Comparison of ENCODE assay signal across 33 cellular contexts in the genomic region with DNA sequence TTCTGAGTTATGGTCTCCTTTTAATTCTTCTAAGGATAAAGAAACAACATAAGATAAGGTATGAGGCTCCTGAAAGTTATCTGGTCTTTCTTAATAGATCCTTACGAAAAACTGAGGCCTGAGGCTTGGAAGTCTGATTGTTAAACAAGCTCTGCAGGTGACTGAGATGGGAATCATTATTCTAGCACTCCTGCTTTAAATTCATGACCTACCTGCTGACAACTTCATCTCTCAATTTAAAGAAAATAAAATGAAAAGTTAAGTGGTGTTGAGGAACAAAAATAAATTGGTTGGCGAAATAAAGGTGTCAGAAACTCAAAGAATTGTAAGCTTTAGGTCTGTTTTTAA.
"Had no signal": no experiment of that assay in that cellular context is flagged by ENCODE, and none has a peak within 500 bp of the region (broad histone marks: within the 10 kb centered on the region; RNA-seq: fewer than 3 reads in every experiment).

No MANE protein-coding gene starts in this region.

- H3K27me3 ChIP-seq: Peyer's patch had no signal

- H3K27ac ChIP-seq: Peyer's patch, RWPE1, VCaP had no signal

- H3K36me3 ChIP-seq: Peyer's patch had no signal

- H3K4me1 Mint-ChIP-seq: activated CD4-positive, alpha-beta memory T cell treated with anti-CD3 and anti-CD28 coated beads, Interleukin-2, amount 10 ng/mL, durations not matched to agents 7 days and 5 days; activated CD8-positive, alpha-beta memory T cell treated with anti-CD3 and anti-CD28 coated beads, Interleukin-2, amount 10 ng/mL, durations not matched to agents 7 days and 5 days; activated naive CD4-positive, alpha-beta T cell treated with anti-CD3 and anti-CD28 coated beads, Interleukin-2, amount 10 ng/mL, durations not matched to agents 7 days and 5 days; activated naive CD8-positive, alpha-beta T cell treated with anti-CD3 and anti-CD28 coated beads, Interleukin-2, amount 50 U/mL, for 24 hours; brain; T-cell; T-helper 17 cell had no signal

- H3K4me3 ChIP-seq: Peyer's patch had no signal

- H3K4me1 ChIP-seq: Peyer's patch had no signal

- H3K9me3 Mint-ChIP-seq: activated CD4-positive, alpha-beta memory T cell treated with anti-CD3 and anti-CD28 coated beads, Interleukin-2, amount 10 ng/mL, durations not matched to agents 7 days and 5 days; activated naive CD4-positive, alpha-beta T cell treated with anti-CD3 and anti-CD28 coated beads, Interleukin-2, amount 10 ng/mL, durations not matched to agents 7 days and 5 days; activated naive CD8-positive, alpha-beta T cell treated with anti-CD3 and anti-CD28 coated beads, Interleukin-2, amount 50 U/mL, for 24 hours; brain; T-cell had no signal

- H3K36me3 Mint-ChIP-seq: activated CD8-positive, alpha-beta memory T cell treated with anti-CD3 and anti-CD28 coated beads, Interleukin-2, amount 10 ng/mL, durations not matched to agents 7 days and 5 days; activated naive CD4-positive, alpha-beta T cell treated with anti-CD3 and anti-CD28 coated beads, Interleukin-2, amount 10 ng/mL, durations not matched to agents 7 days and 5 days; activated naive CD8-positive, alpha-beta T cell; brain; T-cell had no signal

- ATAC-seq: activated CD8-positive, alpha-beta memory T cell treated with anti-CD3 and anti-CD28 coated beads, Interleukin-2, amount 10 ng/mL, durations not matched to agents 7 days and 5 days; activated naive CD8-positive, alpha-beta T cell treated with anti-CD3 and anti-CD28 coated beads, Interleukin-2, amount 50 U/mL, for 24 hours; PC-3; Right ventricle myocardium inferior; SK-N-SH treated with all-trans-retinoic acid at 6 μM for 48 hours; T-cell; T-helper 17 cell had no signal

- H3K4me3 Mint-ChIP-seq: activated CD4-positive, alpha-beta memory T cell treated with anti-CD3 and anti-CD28 coated beads, Interleukin-2, amount 10 ng/mL, durations not matched to agents 7 days and 5 days; activated CD8-positive, alpha-beta memory T cell treated with anti-CD3 and anti-CD28 coated beads, Interleukin-2, amount 10 ng/mL, durations not matched to agents 7 days and 5 days; activated naive CD4-positive, alpha-beta T cell treated with anti-CD3 and anti-CD28 coated beads, Interleukin-2, amount 10 ng/mL, durations not matched to agents 7 days and 5 days; activated naive CD8-positive, alpha-beta T cell; activated naive CD8-positive, alpha-beta T cell treated with anti-CD3 and anti-CD28 coated beads, Interleukin-2, amount 50 U/mL, for 24 hours; brain; T-cell; T-helper 17 cell had no signal

- H3K27ac Mint-ChIP-seq: activated CD4-positive, alpha-beta memory T cell treated with anti-CD3 and anti-CD28 coated beads, Interleukin-2, amount 10 ng/mL, durations not matched to agents 7 days and 5 days; activated CD8-positive, alpha-beta memory T cell treated with anti-CD3 and anti-CD28 coated beads, Interleukin-2, amount 10 ng/mL, durations not matched to agents 7 days and 5 days; activated naive CD4-positive, alpha-beta T cell treated with anti-CD3 and anti-CD28 coated beads, Interleukin-2, amount 10 ng/mL, durations not matched to agents 7 days and 5 days; activated naive CD8-positive, alpha-beta T cell; activated naive CD8-positive, alpha-beta T cell treated with anti-CD3 and anti-CD28 coated beads, Interleukin-2, amount 50 U/mL, for 24 hours; brain; T-cell; T-helper 17 cell had no signal

- H3K27me3 Mint-ChIP-seq: activated CD4-positive, alpha-beta memory T cell treated with anti-CD3 and anti-CD28 coated beads, Interleukin-2, amount 10 ng/mL, durations not matched to agents 7 days and 5 days; activated CD8-positive, alpha-beta memory T cell treated with anti-CD3 and anti-CD28 coated beads, Interleukin-2, amount 10 ng/mL, durations not matched to agents 7 days and 5 days; activated naive CD4-positive, alpha-beta T cell treated with anti-CD3 and anti-CD28 coated beads, Interleukin-2, amount 10 ng/mL, durations not matched to agents 7 days and 5 days; activated naive CD8-positive, alpha-beta T cell; activated naive CD8-positive, alpha-beta T cell treated with anti-CD3 and anti-CD28 coated beads, Interleukin-2, amount 50 U/mL, for 24 hours; brain; T-cell; T-helper 17 cell had no signal

- DNase-seq: activated CD4-positive, alpha-beta memory T cell treated with anti-CD3 and anti-CD28 coated beads, Interleukin-2, amount 10 ng/mL, durations not matched to agents 7 days and 5 days; activated CD4-positive, alpha-beta T cell treated with anti-CD3 and anti-CD28 coated beads for 1 hour; activated CD4-positive, alpha-beta T cell treated with anti-CD3 and anti-CD28 coated beads for 48 hours; activated CD4-positive, CD25-positive, alpha-beta regulatory T cell; activated CD8-positive, alpha-beta memory T cell treated with anti-CD3 and anti-CD28 coated beads for 24 hours; activated CD8-positive, alpha-beta memory T cell treated with anti-CD3 and anti-CD28 coated beads, Interleukin-2, amount 10 ng/mL, durations not matched to agents 7 days and 5 days; activated CD8-positive, alpha-beta memory T cell treated with anti-CD3 and anti-CD28 coated beads, Interleukin-2, amount 50 U/mL, for 48 hours; activated effector memory CD4-positive, alpha-beta T cell treated with Interleukin-2 at 50 U/mL for 16 hours; activated naive CD4-positive, alpha-beta T cell treated with anti-CD3 and anti-CD28 coated beads, Interleukin-2, amount 10 ng/mL, durations not matched to agents 7 days and 5 days; activated naive CD8-positive, alpha-beta T cell treated with anti-CD3 and anti-CD28 coated beads, Interleukin-2, amount 50 U/mL, for 24 hours; activated T-cell treated with anti-CD3 and anti-CD28 coated beads, Interleukin-2, amount 50 U/mL, for 48 hours; anterior cingulate cortex; caudate nucleus; cerebellar nuclear complex; NCI-H1105; NCI-H1417 treated with DMSO at 0.1 percent for 48 hours; NCI-H187 treated with DMSO at 0.1 percent for 48 hours; NCI-H2081; NCI-H2171 treated with DMSO at 0.1 percent for 48 hours; NCI-H345; NCI-H524 treated with DMSO at 0.1 percent for 48 hours; NK-92 treated with Interleukin-12 subunit alpha and Interleukin-12 subunit beta, amount 100 ng/mL, for 24 hours; PC-3; Peyer's patch; SIG-M5; T-cell; T-helper 17 cell had no signal

- H3K9me3 ChIP-seq: Peyer's patch had no signal
